Comparison of ENCODE assay signal across 1 cellular context in the genomic region with DNA sequence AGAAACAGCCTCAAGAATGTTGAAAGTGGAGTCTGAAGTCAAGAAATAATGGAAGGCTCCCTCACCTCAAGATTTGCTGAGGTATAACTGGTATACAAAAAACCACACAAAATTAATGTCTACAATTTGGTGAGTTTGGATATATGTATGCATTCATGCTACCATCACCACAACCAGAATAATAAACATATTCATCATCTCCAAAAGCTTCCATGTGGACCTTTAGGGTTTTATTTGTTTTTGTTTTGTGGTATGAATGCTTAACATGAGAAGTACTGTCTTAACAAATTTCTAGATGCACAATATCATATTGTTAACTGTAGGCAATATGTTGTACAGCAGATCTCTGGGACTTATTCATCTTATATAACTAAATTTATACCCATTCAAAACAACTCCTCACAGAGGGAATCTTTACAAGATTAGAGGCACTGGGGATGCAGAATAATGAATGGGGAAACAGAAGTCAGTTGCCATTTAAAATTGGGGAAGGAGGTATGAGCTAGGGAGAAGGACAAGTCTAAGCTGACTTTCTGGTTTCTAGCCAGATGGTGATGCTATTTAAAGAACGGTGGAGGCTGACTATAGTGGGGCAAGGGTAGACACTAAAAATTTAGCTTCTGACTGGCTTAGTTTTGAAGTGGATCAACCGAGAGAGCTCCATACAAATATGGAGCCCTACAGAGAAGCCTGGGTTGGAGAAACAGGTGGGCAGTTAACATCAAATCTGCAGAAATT.
TF ChIP-seq lines count a peak whose summit lies in the region.

No MANE protein-coding gene starts in this region.

TF ChIP-seq in IMR-90, 13 proteins besides CTCF, POLR2A, EP300 and RAD21:
- TF ChIP-seq FOS (IDR thresholded peaks at IDR 0.05; ENCODE audit: low read depth, low read length) (no peak), RFX5 (IDR thresholded peaks at IDR 0.05; ENCODE audit: low read depth, low read length) (no peak), RCOR1 (IDR thresholded peaks at IDR 0.05; ENCODE audit: insufficient replicate concordance, low read length) (no peak), NFE2L2 (IDR thresholded peaks at IDR 0.05; ENCODE audit: low read depth, low read length) (no peak), ELK1 (IDR thresholded peaks at IDR 0.05; ENCODE audit: borderline replicate concordance, low read depth, low read length) (no peak), BHLHE40 (IDR thresholded peaks at IDR 0.05; ENCODE audit: low read depth, low read length) (no peak), CEBPB (IDR thresholded peaks at IDR 0.05; ENCODE audit: low read depth, low read length) (no peak), MAFK (IDR thresholded peaks at IDR 0.05; ENCODE audit: low read depth, low read length) (no peak), SMC3 (IDR thresholded peaks at IDR 0.05; ENCODE audit: low read depth, low read length) (no peak), MAZ (IDR thresholded peaks at IDR 0.05; ENCODE audit: borderline replicate concordance, low read depth, low read length) (no peak)
